Comparison of ENCODE assay signal across 9 cellular contexts in the genomic region with DNA sequence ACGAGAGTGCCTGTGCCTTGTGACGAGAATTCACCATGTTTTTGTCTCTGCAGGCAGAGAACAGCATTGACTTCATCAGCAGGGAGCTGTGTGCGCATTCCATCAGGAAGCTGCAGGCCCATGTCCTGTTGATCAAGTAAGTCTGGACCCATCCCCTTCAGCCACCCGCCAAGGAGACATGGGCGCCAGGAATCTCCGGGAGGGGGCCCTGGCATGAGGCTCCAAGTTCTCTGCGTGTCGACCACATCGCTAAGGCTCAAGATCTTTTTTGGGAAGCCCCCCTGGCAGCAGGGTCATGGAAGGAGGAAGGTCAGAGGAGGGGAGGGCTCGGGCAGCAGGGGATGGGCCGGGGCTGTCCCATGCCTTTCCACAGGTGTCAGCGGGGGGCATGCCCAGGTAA. TPM values are rescaled to one million over a fixed set of nuclear protein-coding genes. Genes with fewer than 3 reads are reported as not detected.
DNase-seq lines count a peak whose midpoint lies in the region; ATAC-seq, FAIRE-seq and TF ChIP-seq lines count a peak whose summit lies in the region.
"Not testable (repeated sequence)": the region's sequence is repeated elsewhere in the genome, so short reads cannot be mapped to it uniquely, and the experiment has no call there.
"Had no signal": no experiment of that assay in that cellular context is flagged by ENCODE, and none has a peak within 500 bp of the region (broad histone marks: within the 10 kb centered on the region; RNA-seq: fewer than 3 reads in every experiment).

No MANE protein-coding gene starts in this region.

- CTCF ChIA-PET in Panc1 (lab: Charles Lee); K562 (lab: Yijun Ruan, JAX; ENCODE audit: low intra/inter-chr PET ratio): not testable (repeated sequence)

- H3K9me3 Mint-ChIP-seq in activated naive CD4-positive, alpha-beta T cell treated with anti-CD3 and anti-CD28 coated beads, Interleukin-2, amount 50 U/mL, for 72 hours; stimulated activated effector memory CD8-positive, alpha-beta T cell treated with anti-CD3 and anti-CD28 coated beads, Interleukin-12 subunit alpha, Interleukin-12 subunit beta, amount 100 ng/mL, for 72 hours: not testable (repeated sequence)

- FAIRE-seq in GM12891 (lab: Jason Lieb, UNC) = peak; percentile 50
- FAIRE-seq in K562 (lab: Jason Lieb, UNC) = not testable (repeated sequence)
- peak; percentile 81 for FAIRE-seq in urothelium cell line (lab: Jason Lieb, UNC)

- H3K9me1 ChIP-seq in K562 (ENCODE audit: control insufficient read depth, insufficient read depth, low read length) = not testable (repeated sequence)

- not testable (repeated sequence) for H4K20me1 ChIP-seq in K562 (replicated peaks; ENCODE audit: control insufficient read depth, insufficient read depth, low read length)

- H3K4me3 Mint-ChIP-seq in T-helper 17 cell; stimulated activated effector memory CD8-positive, alpha-beta T cell treated with anti-CD3 and anti-CD28 coated beads, Interleukin-12 subunit alpha, Interleukin-12 subunit beta, amount 100 ng/mL, for 72 hours: not testable (repeated sequence)

- H3K79me2 ChIP-seq in K562 (ENCODE audit: control insufficient read depth, insufficient read depth, low read length) = not testable (repeated sequence)

- H3K36me3 Mint-ChIP-seq in T-helper 17 cell (ENCODE audit: low read depth); activated naive CD4-positive, alpha-beta T cell treated with anti-CD3 and anti-CD28 coated beads, Interleukin-2, amount 50 U/mL, for 72 hours: not testable (repeated sequence)
- H3K36me3 Mint-ChIP-seq in stimulated activated effector memory CD8-positive, alpha-beta T cell treated with anti-CD3 and anti-CD28 coated beads, Interleukin-12 subunit alpha, Interleukin-12 subunit beta, amount 100 ng/mL, for 72 hours = peaks cover 52% of the 10 kb centered on the region

- ATAC-seq in Panc1 = 0 out of 2 replicates have a peak, but pooled peaks have one; percentile 5
- not testable (repeated sequence) for ATAC-seq in T-helper 17 cell; activated naive CD4-positive, alpha-beta T cell treated with anti-CD3 and anti-CD28 coated beads, Interleukin-2, amount 50 U/mL, for 72 hours; K562; Right ventricle myocardium superior (ENCODE audit: poor library complexity); stimulated activated effector memory CD8-positive, alpha-beta T cell treated with anti-CD3 and anti-CD28 coated beads, Interleukin-12 subunit alpha, Interleukin-12 subunit beta, amount 100 ng/mL, for 72 hours

- H2AFZ ChIP-seq in K562 (ENCODE audit: low read depth, low read length) = not testable (repeated sequence)

- H3K27ac Mint-ChIP-seq in T-helper 17 cell = peak overlapping the region; percentile 77
- peak overlapping the region; percentile 48 to 55 for H3K27ac Mint-ChIP-seq in activated naive CD4-positive, alpha-beta T cell treated with anti-CD3 and anti-CD28 coated beads, Interleukin-2, amount 50 U/mL, for 72 hours
- peak overlapping the region; percentile 52 for H3K27ac Mint-ChIP-seq in stimulated activated effector memory CD8-positive, alpha-beta T cell treated with anti-CD3 and anti-CD28 coated beads, Interleukin-12 subunit alpha, Interleukin-12 subunit beta, amount 100 ng/mL, for 72 hours

- not testable (repeated sequence) for H3K36me3 ChIP-seq in Panc1 (ENCODE audit: control insufficient read depth, insufficient read depth, low read length)
- H3K36me3 ChIP-seq in K562 (ENCODE audit: control insufficient read depth, insufficient read depth, low read length) = peaks cover 28% of the 10 kb centered on the region; the same call in 1 of the 3 replicates

- not testable (repeated sequence) for H3K4me1 ChIP-seq in Panc1 (ENCODE audit: control insufficient read depth, insufficient read depth, low read length)
- peaks cover 0 to 14% of the 10 kb centered on the region in 2 experiments; a peak in 2 of 5 replicates for H3K4me1 ChIP-seq in K562 (replicated peaks in 1 of 2; ENCODE audit: control insufficient read depth in 2 of 2, insufficient read depth in 2 of 2, low read length in 2 of 2)

- TF ChIP-seq POLR2A in GM12891 (IDR thresholded peaks at IDR 0.05; ENCODE audit: low read depth, low read length) = not testable (repeated sequence)
- peak; percentile 61; the same call in 1 of the 2 replicates for TF ChIP-seq POLR2A in K562 (conservative IDR thresholded peaks at IDR 0.05)

- H3K27ac ChIP-seq in Panc1 (ENCODE audit: low read length); K562 (ENCODE audit: extremely low read depth, low read depth, low read length): not testable (repeated sequence)

- intact Hi-C loops in Panc1 (cut with micrococcal nuclease; ENCODE audit: unreplicated experiment); K562 (cut with micrococcal nuclease); Right ventricle myocardium superior (cut with DNase I): not testable (repeated sequence)

- not testable (repeated sequence) for H3K4me2 ChIP-seq in K562 (ENCODE audit: insufficient read depth, low read length)

- in situ Hi-C loops in Panc1 (cut with HindIII; ENCODE audit: low pct_unique_long_range_greater_than_20kb, low sequenced_read_pairs); K562 (cut with MboI): not testable (repeated sequence)

- DNase-seq in GM12891 (ENCODE audit: insufficient read length, low spot score); Panc1 (ENCODE audit: low read depth, low spot score); T-helper 17 cell; activated naive CD4-positive, alpha-beta T cell treated with anti-CD3 and anti-CD28 coated beads, Interleukin-2, amount 50 U/mL, for 72 hours (ENCODE audit: low spot score in 2 of 2); K562 (ENCODE audit: extremely low read depth in 1 of 4, low spot score in 3 of 4); stimulated activated effector memory CD8-positive, alpha-beta T cell treated with anti-CD3 and anti-CD28 coated beads, Interleukin-12 subunit alpha, Interleukin-12 subunit beta, amount 100 ng/mL, for 72 hours (ENCODE audit: low spot score in 2 of 2); urothelium cell line (ENCODE audit: low spot score): not testable (repeated sequence)
- peak; percentile 13 for DNase-seq in Right ventricle myocardium superior

- 88% methylated on average over 7 of the region's 12 CpGs for WGBS in K562 (ENCODE audit: insufficient coverage, low coverage, missing lambda C conversion rate)

- not testable (repeated sequence) for TF ChIP-seq CTCF in Panc1 (IDR thresholded peaks at IDR 0.05); K562 (IDR thresholded peaks at IDR 0.05 in 2 of 3, conservative IDR thresholded peaks at IDR 0.05 in 1 of 3; ENCODE audit: insufficient read depth in 2 of 3, low read depth in 1 of 3, low read length in 3 of 3)

- H3K4me3 ChIP-seq in Panc1 (ENCODE audit: low read depth in 2 of 2, low read length in 2 of 2); K562: not testable (repeated sequence)

- H3K9ac ChIP-seq in K562 (ENCODE audit: insufficient read depth in 1 of 2, low read depth in 2 of 2, low read length in 2 of 2) = not testable (repeated sequence)

- BruUV-seq in Panc1 (replicated peaks; lab: Mats Ljungman, UMichigan); K562 (replicated peaks; lab: Mats Ljungman, UMichigan): not testable (repeated sequence)

- H3K27me3 Mint-ChIP-seq in T-helper 17 cell = not testable (repeated sequence)

- H3K4me1 Mint-ChIP-seq in T-helper 17 cell; stimulated activated effector memory CD8-positive, alpha-beta T cell treated with anti-CD3 and anti-CD28 coated beads, Interleukin-12 subunit alpha, Interleukin-12 subunit beta, amount 100 ng/mL, for 72 hours: not testable (repeated sequence)

- POLR2A ChIA-PET in Panc1 (lab: Charles Lee); K562 (lab: Yijun Ruan, JAX): not testable (repeated sequence)

- TF ChIP-seq RAD21 in K562 (CRISPR knock-in tag; conservative IDR thresholded peaks at IDR 0.05 in 1 of 2, IDR thresholded peaks at IDR 0.05 in 1 of 2) = not testable (repeated sequence)

- not testable (repeated sequence) for H3K9me3 ChIP-seq in Panc1 (ENCODE audit: control insufficient read depth, insufficient read depth, low read depth, low read length); T-helper 17 cell (ENCODE audit: control insufficient read depth, low read length, poor library complexity, severe bottlenecking); K562 (replicated peaks; ENCODE audit: control insufficient read depth, insufficient read depth, low read depth, low read length)

- not testable (repeated sequence) for H3K27me3 ChIP-seq in Panc1 (ENCODE audit: control insufficient read depth, insufficient read depth, low read length); K562 (ENCODE audit: control insufficient read depth in 2 of 2, insufficient read depth in 2 of 2, low read length in 2 of 2)

- not testable (repeated sequence) for TF ChIP-seq EP300 in K562 (IDR thresholded peaks at IDR 0.05; ENCODE audit: low read length)

RNA-seq across cellular contexts. Expression of a gene that starts 17.3 kb away (rescaled TPM):
- polyA plus RNA-seq in GM12891 (2012; ENCODE audit: low read depth, missing spikeins) = 1.2 TPM
- 1.6 TPM for total RNA-seq in Panc1 (2021; ENCODE audit: unreplicated experiment)
- 4.7 TPM for polyA plus RNA-seq in Panc1 (2012; ENCODE audit: insufficient read length)
- total RNA-seq in T-helper 17 cell = under 1 TPM; 0.34 to 0.40 TPM
- total RNA-seq in activated naive CD4-positive, alpha-beta T cell treated with anti-CD3 and anti-CD28 coated beads, Interleukin-2, amount 50 U/mL, for 72 hours = 1 to 10 TPM; 1.2 to 1.9 TPM
- total RNA-seq in K562 (2011; cell fraction: chromatin; rRNA removed; ENCODE audit: low replicate concordance) = 26.6 and 59.0 TPM in 2 replicates
- total RNA-seq in K562 (2011; cell fraction: nucleolus; rRNA removed) = 39.4 and 42.1 TPM in 2 replicates
- 33.8 and 38.9 TPM in 2 replicates for total RNA-seq in K562 (2011; cell fraction: nucleoplasm; rRNA removed)
- 25.2 and 29.1 TPM in 2 replicates for total RNA-seq in K562 (2014; rRNA removed)
- total RNA-seq in K562 (2014; rRNA removed; fragmentation: Illumina TruSeq; extraction: Trizol) = 20.1 and 22.6 TPM in 2 replicates
- 19.3 and 22.6 TPM in 2 replicates for total RNA-seq in K562 (2015; rRNA removed; fragmentation: Illumina TruSeq; extraction: Trizol)
- 19.9 and 21.9 TPM in 2 replicates for total RNA-seq in K562 (2021)
- 51.9 and 62.6 TPM in 2 replicates for polyA plus RNA-seq in K562 (2011; rRNA removed)
- polyA plus RNA-seq in K562 (2011; cell fraction: cytosol; rRNA removed) = 35.5 and 56.3 TPM in 2 replicates
- 74.9 and 83.4 TPM in 2 replicates for polyA plus RNA-seq in K562 (2011; cell fraction: nucleus; rRNA removed)
- polyA plus RNA-seq in K562 (2012) = 13.3 and 21.9 TPM in 2 replicates
- 32.2 and 35.0 TPM in 2 replicates for polyA plus RNA-seq in K562 (2014; fragmentation: Illumina TruSeq; extraction: Trizol)
- polyA plus RNA-seq in K562 (2014; fragmentation: Nextera tagmentation; extraction: Ambion mirVana) = 10 to 100 TPM; 24.6 to 28.3 TPM
- polyA plus RNA-seq in K562 (2014; rRNA removed) = 33.6 and 33.8 TPM in 2 replicates
- polyA minus RNA-seq in K562 (2011; rRNA and poly(A)+ RNA removed) = 17.8 and 23.1 TPM in 2 replicates
- polyA minus RNA-seq in K562 (2011; cell fraction: cytosol; rRNA and poly(A)+ RNA removed) = 7.9 and 15.3 TPM in 2 replicates
- polyA minus RNA-seq in K562 (2011; cell fraction: nucleus; rRNA and poly(A)+ RNA removed) = 15.2 and 19.3 TPM in 2 replicates
- total RNA-seq in Right ventricle myocardium superior = 2.4 TPM
- total RNA-seq: CD4-positive, CD25-positive, alpha-beta regulatory T cell had no signal

RNA-seq across cellular contexts. Expression of a gene that starts 43.6 kb away (rescaled TPM):
- polyA plus RNA-seq in GM12891 (2012; ENCODE audit: low read depth, missing spikeins) = 40.1 TPM
- total RNA-seq in Panc1 (2021; ENCODE audit: unreplicated experiment) (46.6 TPM), T-helper 17 cell (10 to 100 TPM; 70.3 to 71.2 TPM), K562 (2014; rRNA removed) (24.9 and 39.1 TPM in 2 replicates), K562 (2014; rRNA removed; fragmentation: Illumina TruSeq; extraction: Trizol) (23.5 and 24.1 TPM in 2 replicates), K562 (2015; rRNA removed; fragmentation: Illumina TruSeq; extraction: Trizol) (25.5 and 26.3 TPM in 2 replicates), K562 (2021) (47.3 and 53.6 TPM in 2 replicates), Right ventricle myocardium superior (32.1 TPM)
- polyA plus RNA-seq in Panc1 (2012; ENCODE audit: insufficient read length) = 51.8 TPM
- 100 to 1,000 TPM in 1 of 2 donors, 10 to 100 TPM in 1; 71.9 to 126 TPM for total RNA-seq in activated naive CD4-positive, alpha-beta T cell treated with anti-CD3 and anti-CD28 coated beads, Interleukin-2, amount 50 U/mL, for 72 hours
- total RNA-seq in K562 (2011; cell fraction: chromatin; rRNA removed; ENCODE audit: low replicate concordance) = 48.1 and 83.3 TPM in 2 replicates
- 38.3 and 41.5 TPM in 2 replicates for total RNA-seq in K562 (2011; cell fraction: nucleolus; rRNA removed)
- total RNA-seq in K562 (2011; cell fraction: nucleoplasm; rRNA removed) = 41.4 and 45.6 TPM in 2 replicates
- polyA plus RNA-seq in K562 (2011; rRNA removed) (44.4 and 53.8 TPM in 2 replicates), K562 (2014; fragmentation: Illumina TruSeq; extraction: Trizol) (47.7 and 53.0 TPM in 2 replicates), K562 (2014; fragmentation: Nextera tagmentation; extraction: Ambion mirVana) (10 to 100 TPM; 14.3 to 22.3 TPM), K562 (2014; rRNA removed) (39.8 and 45.4 TPM in 2 replicates)
- 32.6 and 35.2 TPM in 2 replicates for polyA plus RNA-seq in K562 (2011; cell fraction: cytosol; rRNA removed)
- 57.4 and 60.2 TPM in 2 replicates for polyA plus RNA-seq in K562 (2011; cell fraction: nucleus; rRNA removed)
- polyA plus RNA-seq in K562 (2012) = 44.3 and 46.7 TPM in 2 replicates
- 28.0 and 31.6 TPM in 2 replicates for polyA minus RNA-seq in K562 (2011; rRNA and poly(A)+ RNA removed)
- polyA minus RNA-seq in K562 (2011; cell fraction: cytosol; rRNA and poly(A)+ RNA removed) = 18.9 and 27.0 TPM in 2 replicates
- polyA minus RNA-seq in K562 (2011; cell fraction: nucleus; rRNA and poly(A)+ RNA removed) = 13.5 and 18.8 TPM in 2 replicates

RNA-seq across cellular contexts. Expression of a gene that starts 51.5 kb away (rescaled TPM):
- 26.5 TPM for polyA plus RNA-seq in GM12891 (2012; ENCODE audit: low read depth, missing spikeins)
- 29.8 TPM for total RNA-seq in Panc1 (2021; ENCODE audit: unreplicated experiment)
- 18.3 TPM for polyA plus RNA-seq in Panc1 (2012; ENCODE audit: insufficient read length)
- total RNA-seq in T-helper 17 cell = 10 to 100 TPM; 45.7 to 49.0 TPM
- 10 to 100 TPM; 55.9 to 66.9 TPM for total RNA-seq in activated naive CD4-positive, alpha-beta T cell treated with anti-CD3 and anti-CD28 coated beads, Interleukin-2, amount 50 U/mL, for 72 hours
- 17.1 and 44.0 TPM in 2 replicates for total RNA-seq in K562 (2011; cell fraction: chromatin; rRNA removed; ENCODE audit: low replicate concordance)
- total RNA-seq in K562 (2011; cell fraction: nucleolus; rRNA removed) = 34.3 and 41.7 TPM in 2 replicates
- total RNA-seq in K562 (2011; cell fraction: nucleoplasm; rRNA removed) = 23.6 and 25.4 TPM in 2 replicates
- 42.3 and 48.9 TPM in 2 replicates for total RNA-seq in K562 (2014; rRNA removed)
- total RNA-seq in K562 (2014; rRNA removed; fragmentation: Illumina TruSeq; extraction: Trizol) = 29.7 and 34.6 TPM in 2 replicates
- 39.7 and 40.3 TPM in 2 replicates for total RNA-seq in K562 (2015; rRNA removed; fragmentation: Illumina TruSeq; extraction: Trizol)
- 74.1 and 82.6 TPM in 2 replicates for total RNA-seq in K562 (2021)
- polyA plus RNA-seq in K562 (2011; rRNA removed) = 28.3 and 39.3 TPM in 2 replicates
- polyA plus RNA-seq in K562 (2011; cell fraction: cytosol; rRNA removed) = 23.0 and 37.5 TPM in 2 replicates
- polyA plus RNA-seq in K562 (2011; cell fraction: nucleus; rRNA removed) = 14.2 and 22.3 TPM in 2 replicates
- polyA plus RNA-seq in K562 (2012) = 23.0 and 42.9 TPM in 2 replicates
- 51.9 and 69.1 TPM in 2 replicates for polyA plus RNA-seq in K562 (2014; fragmentation: Illumina TruSeq; extraction: Trizol)
- polyA plus RNA-seq in K562 (2014; fragmentation: Nextera tagmentation; extraction: Ambion mirVana) = 10 to 100 TPM in 1 of 2 experiments, 1 to 10 TPM in 1; 3.4 to 12.9 TPM
- polyA plus RNA-seq in K562 (2014; rRNA removed) = 45.8 and 47.0 TPM in 2 replicates
- 13.4 and 13.8 TPM in 2 replicates for polyA minus RNA-seq in K562 (2011; rRNA and poly(A)+ RNA removed)
- 8.6 and 16.2 TPM in 2 replicates for polyA minus RNA-seq in K562 (2011; cell fraction: cytosol; rRNA and poly(A)+ RNA removed)
- 12.3 and 13.2 TPM in 2 replicates for polyA minus RNA-seq in K562 (2011; cell fraction: nucleus; rRNA and poly(A)+ RNA removed)
- total RNA-seq in Right ventricle myocardium superior = 14.3 TPM
